14 cellular contexts compared by ENCODE assay signal in genomic region chr9:125550216-125550614, GRCh38.
DNase-seq lines count a peak whose midpoint lies in the region; ATAC-seq and TF ChIP-seq lines count a peak whose summit lies in the region.
"Had no signal": no experiment of that assay in that cellular context is flagged by ENCODE, and none has a peak within 500 bp of the region (broad histone marks: within the 10 kb centered on the region; RNA-seq: fewer than 3 reads in every experiment).

No MANE protein-coding gene starts in this region.

- H2AFZ ChIP-seq in IMR-90 (replicated peaks; ENCODE audit: low read length, poor library complexity): no peak overlapping the region

- no peaks in the 10 kb centered on the region for H3K36me3 Mint-ChIP-seq in glutamatergic neuron (ENCODE audit: unreplicated experiment)

- no peaks in the 10 kb centered on the region for H3K27me3 ChIP-seq in IMR-90 (ENCODE audit: control insufficient read depth, insufficient read depth, low read length)
- H3K27me3 ChIP-seq in thoracic aorta (replicated peaks; ENCODE audit: insufficient read depth): no peaks in the 10 kb centered on the region
- H3K27me3 ChIP-seq: body of pancreas, neutrophil had no signal

- H3K27me3 Mint-ChIP-seq in glutamatergic neuron (ENCODE audit: unreplicated experiment): peaks cover 2% of the 10 kb centered on the region
- H3K27me3 Mint-ChIP-seq: stimulated activated memory B cell treated with anti-CD40 and anti-IgM and Interleukin-4, amounts not matched to agents 10 μg/mL and 1 μg/mL and 100 μg/mL, for 72 hours had no signal

- no peak overlapping the region for H3K18ac ChIP-seq in IMR-90 (ENCODE audit: low read depth, low read length)

- no peak overlapping the region for H2AK9ac ChIP-seq in IMR-90 (replicated peaks; ENCODE audit: low read depth, low read length, poor library complexity)

- H3K36me3 ChIP-seq in IMR-90 (ENCODE audit: control insufficient read depth, insufficient read depth, low read length) (0 out of 2 replicates have a peak, but pooled peaks cover 1% of the 10 kb centered on the region), thoracic aorta (no peaks in the 10 kb centered on the region)

- H3K4me2 ChIP-seq in IMR-90 (ENCODE audit: low read depth, low read length): peak overlapping the region; percentile 12; the same call in 1 of the 2 replicates

- H3K9me3 ChIP-seq in IMR-90 (ENCODE audit: control insufficient read depth, insufficient read depth, low read length) (no peaks in the 10 kb centered on the region), thoracic aorta (no peaks in the 10 kb centered on the region)
- H3K9me3 ChIP-seq: body of pancreas, neutrophil had no signal

- no CpG with 5 or more reads among the region's 3 CpGs for WGBS in IMR-90 (ENCODE audit: extremely low coverage in 2 of 2, insufficient read length in 1 of 2), 2 experiments

- H2BK15ac ChIP-seq in IMR-90 (ENCODE audit: low read depth, low read length): no peak overlapping the region

- no peak overlapping the region for H4K91ac ChIP-seq in IMR-90 (ENCODE audit: insufficient read depth, low read depth, low read length)

- no peak overlapping the region for H3K4me3 Mint-ChIP-seq in glutamatergic neuron (ENCODE audit: unreplicated experiment)
- H3K4me3 Mint-ChIP-seq: activated T-helper 1 cell treated with anti-CD3 and anti-CD28 coated beads, Interleukin-12 subunit alpha, Interleukin-12 subunit beta, Interleukin-2, Interleukin-4 antibody, amounts not matched to agents 30 ng/mL and 10 ng/mL and 1 ng/mL, durations not matched to agents 14 hours and 24 hours and 36 hours; stimulated activated memory B cell treated with anti-CD40 and anti-IgM and Interleukin-4, amounts not matched to agents 10 μg/mL and 1 μg/mL and 100 μg/mL, for 72 hours had no signal

- no peak overlapping the region for H3K9ac ChIP-seq in IMR-90 (ENCODE audit: low read depth, low read length)

- H2BK5ac ChIP-seq in IMR-90 (ENCODE audit: low read depth, low read length, poor library complexity, severe bottlenecking): no peak overlapping the region

- no peak for TF ChIP-seq CTCF in IMR-90 (conservative IDR thresholded peaks at IDR 0.05; ENCODE audit: low read depth, low read length)
- TF ChIP-seq CTCF in choroid plexus epithelial cell (conservative IDR thresholded peaks at IDR 0.05; ENCODE audit: low read depth, low read length): no peak
- no peak for TF ChIP-seq CTCF in thoracic aorta (IDR thresholded peaks at IDR 0.05)
- no peak for TF ChIP-seq CTCF in glutamatergic neuron (IDR thresholded peaks at IDR 0.05; ENCODE audit: partially characterized antibody, unreplicated experiment)

- no peak overlapping the region for H3K56ac ChIP-seq in IMR-90 (ENCODE audit: extremely low read depth, insufficient read depth, low read length)

- dilution Hi-C loops in IMR-90 (cut with HindIII; ENCODE audit: low sequenced_read_pairs, unreplicated experiment): no loop called here

- H3K4me1 ChIP-seq in IMR-90 (ENCODE audit: control insufficient read depth, insufficient read depth, low read length) (peaks cover 16% of the 10 kb centered on the region), thoracic aorta (ENCODE audit: control insufficient read depth in 1 of 2, low read depth in 2 of 2) (peaks cover 19 to 34% of the 10 kb centered on the region in 2 donors)

- H3K4ac ChIP-seq in IMR-90 (ENCODE audit: low read depth, low read length): peak overlapping the region; percentile 1; the same call in 1 of the 2 replicates

- no peak overlapping the region for H4K5ac ChIP-seq in IMR-90 (ENCODE audit: low read depth, low read length)

- intact Hi-C loops in IMR-90 (cut with micrococcal nuclease): no loop called here

- H3K4me3 ChIP-seq in IMR-90 (ENCODE audit: insufficient read depth, low read depth, low read length): no peak overlapping the region
- no peak overlapping the region for H3K4me3 ChIP-seq in choroid plexus epithelial cell (ENCODE audit: low read depth, low read length)
- H3K4me3 ChIP-seq in thoracic aorta: peak overlapping the region; percentile 35
- H3K4me3 ChIP-seq: body of pancreas had no signal

- peaks cover 17% of the 10 kb centered on the region for H3K9me1 ChIP-seq in IMR-90 (ENCODE audit: insufficient read depth, low read length)

- H3K79me1 ChIP-seq in IMR-90 (ENCODE audit: low read depth in 1 of 2, low read length in 2 of 2): peaks cover 17 to 47% of the 10 kb centered on the region in 2 experiments

- H2BK20ac ChIP-seq in IMR-90 (ENCODE audit: low read depth, low read length): peak overlapping the region; percentile 16; the same call in 1 of the 2 replicates

- H3K23ac ChIP-seq in IMR-90 (ENCODE audit: low read depth, low read length): peak overlapping the region; percentile 64

- H4K8ac ChIP-seq in IMR-90 (ENCODE audit: low read depth in 2 of 2, low read length in 2 of 2): peak overlapping the region in 1 of 2 experiments; percentile 29; a peak in 1 of 4 replicates

- POLR2A ChIA-PET in IMR-90 (lab: Charles Lee; ENCODE audit: unreplicated experiment): interaction anchor here (0.6 kb wide), 1 partner anchor 71 kb away, joined by 8 read pairs; no protein-coding TSS in a partner anchor

- H4K20me1 ChIP-seq in IMR-90 (ENCODE audit: insufficient read depth, low read length): peaks cover 17% of the 10 kb centered on the region; the same call in 1 of the 2 replicates

- no peak overlapping the region for H2BK120ac ChIP-seq in IMR-90 (ENCODE audit: low read depth, low read length)

- H3K4me1 Mint-ChIP-seq in glutamatergic neuron (ENCODE audit: low read depth, unreplicated experiment): peaks cover 5% of the 10 kb centered on the region

- peak overlapping the region; percentile 54; the same call in 1 of the 2 replicates for H3K14ac ChIP-seq in IMR-90 (replicated peaks; ENCODE audit: low read depth, low read length)

- TF ChIP-seq POLR2A in IMR-90 (IDR thresholded peaks at IDR 0.05; ENCODE audit: low read depth, low read length): no peak

- in situ Hi-C loops in IMR-90 (cut with MboI; ENCODE audit: low sequenced_read_pairs): loop anchor here (25.0 kb wide), 1 partner anchor 687 kb away; no protein-coding TSS in a partner anchor

- H2AK5ac ChIP-seq in IMR-90 (ENCODE audit: low read depth, low read length): no peak overlapping the region

- no peak overlapping the region for H3K27ac Mint-ChIP-seq in glutamatergic neuron (ENCODE audit: unreplicated experiment)
- H3K27ac Mint-ChIP-seq: stimulated activated memory B cell treated with anti-CD40 and anti-IgM and Interleukin-4, amounts not matched to agents 10 μg/mL and 1 μg/mL and 100 μg/mL, for 72 hours had no signal

- ATAC-seq in IMR-90 (ENCODE audit: low read depth): peak; percentile 38
- no peak for ATAC-seq in thoracic aorta (ENCODE audit: insufficient number of reproducible peaks, low FRiP score, low read depth)
- ATAC-seq: stimulated activated memory B cell treated with anti-CD40 and anti-IgM and Interleukin-4, amounts not matched to agents 10 μg/mL and 1 μg/mL and 100 μg/mL, for 72 hours had no signal

- CTCF ChIA-PET in IMR-90 (lab: Yijun Ruan, JAX): interaction anchor here (0.6 to 1.1 kb wide), 3 partner anchors 9 to 366 kb away, joined by 3 to 4 read pairs (median 3); no protein-coding TSS in a partner anchor

- DNase-seq in IMR-90: peak; percentile 17
- DNase-seq in choroid plexus epithelial cell (ENCODE audit: low read depth): peak; percentile 78
- peak; percentile 55 for DNase-seq in left kidney (ENCODE audit: low read depth, low spot score)
- DNase-seq in thoracic aorta (ENCODE audit: low spot score): no peak
- no peak for DNase-seq in glutamatergic neuron
- no peak for DNase-seq in Kasumi-1 (lab: John Stamatoyannopoulos, UW)
- no peak for DNase-seq in SIG-M5 treated with dmso at 0.1 percent for 504 hours (lab: John Stamatoyannopoulos, UW; ENCODE audit: unreplicated experiment)
- DNase-seq: COR-L47, NCI-H2107, SW 1271 had no signal

- no TSS peak for BruUV-seq in IMR-90 (replicated peaks; lab: Mats Ljungman, UMichigan)

- TF ChIP-seq RAD21 in IMR-90 (IDR thresholded peaks at IDR 0.05; ENCODE audit: low read length): no peak

- H3K27ac ChIP-seq in IMR-90 (ENCODE audit: insufficient read depth, low read length): no peak overlapping the region
- H3K27ac ChIP-seq in thoracic aorta: no peak overlapping the region
- H3K27ac ChIP-seq: neutrophil had no signal

- H3K9me3 Mint-ChIP-seq in glutamatergic neuron (ENCODE audit: unreplicated experiment): no peaks in the 10 kb centered on the region
- H3K9me3 Mint-ChIP-seq: activated T-helper 1 cell treated with anti-CD3 and anti-CD28 coated beads, Interleukin-12 subunit alpha, Interleukin-12 subunit beta, Interleukin-2, Interleukin-4 antibody, amounts not matched to agents 30 ng/mL and 10 ng/mL and 1 ng/mL, durations not matched to agents 14 hours and 24 hours and 36 hours; stimulated activated memory B cell treated with anti-CD40 and anti-IgM and Interleukin-4, amounts not matched to agents 10 μg/mL and 1 μg/mL and 100 μg/mL, for 72 hours had no signal

TF ChIP-seq in IMR-90, 13 proteins besides CTCF, POLR2A, EP300 and RAD21 (continues in another document):
- TF ChIP-seq MAFK (IDR thresholded peaks at IDR 0.05; ENCODE audit: low read depth, low read length) (no peak), CHD1 (IDR thresholded peaks at IDR 0.05; ENCODE audit: low read depth, low read length) (no peak), SMC3 (IDR thresholded peaks at IDR 0.05; ENCODE audit: low read depth, low read length) (no peak), MXI1 (IDR thresholded peaks at IDR 0.05; ENCODE audit: borderline replicate concordance, low read depth, low read length) (no peak), MAZ (IDR thresholded peaks at IDR 0.05; ENCODE audit: borderline replicate concordance, low read depth, low read length) (no peak), RFX5 (IDR thresholded peaks at IDR 0.05; ENCODE audit: low read depth, low read length) (no peak), USF2 (IDR thresholded peaks at IDR 0.05; ENCODE audit: low read depth, low read length) (no peak), NFE2L2 (IDR thresholded peaks at IDR 0.05; ENCODE audit: low read depth, low read length) (no peak), ELK1 (IDR thresholded peaks at IDR 0.05; ENCODE audit: borderline replicate concordance, low read depth, low read length) (no peak)

Comparison
In these comparisons a context has a peak if more than half of its experiments do, and no peak if none do; other contexts are left out.
1. DNase-seq: peak in IMR-90 (single experiment), choroid plexus epithelial cell (single experiment) and left kidney (single experiment); none in thoracic aorta (single experiment), glutamatergic neuron (single experiment), Kasumi-1 (0 of 2) and SIG-M5 treated with dmso at 0.1 percent for 504 hours (single experiment).